ENCODE assay signal across 9 cellular contexts in genomic region chrX:47380268-47380667, GRCh38. TPM values are rescaled to one million over a fixed set of nuclear protein-coding genes. Genes with fewer than 3 reads are reported as not detected.
DNase-seq lines count a peak whose midpoint lies in the region; ATAC-seq and TF ChIP-seq lines count a peak whose summit lies in the region.
"Had no signal": no experiment of that assay in that cellular context is flagged by ENCODE, and none has a peak within 500 bp of the region (broad histone marks: within the 10 kb centered on the region; RNA-seq: fewer than 3 reads in every experiment).

No MANE protein-coding gene starts in this region.

- H3K36me3 ChIP-seq in CD4-positive, alpha-beta memory T cell (ENCODE audit: insufficient read depth, low read length), result no peaks in the 10 kb centered on the region
- H3K36me3 ChIP-seq in breast epithelium (no peaks in the 10 kb centered on the region), vagina (no peaks in the 10 kb centered on the region)

- peaks cover 9 to 21% (median 14%) of the 10 kb centered on the region in 4 donors for H3K4me1 Mint-ChIP-seq in CD4-positive, alpha-beta memory T cell

- peak; percentile 77 to 86 (median 84) for DNase-seq in CD4-positive, alpha-beta memory T cell
- peak; percentile 51 to 62 for DNase-seq in activated CD4-positive, alpha-beta T cell treated with anti-CD3 and anti-CD28 coated beads for 4 hours
- DNase-seq in breast epithelium (ENCODE audit: low spot score in 2 of 2) (peak in 1 of 2 donors; percentile 39), vagina (ENCODE audit: extremely low spot score in 2 of 2) (no peak), cerebellar cortex (ENCODE audit: low spot score) (no peak), RKO (ENCODE audit: low spot score) (no peak)
- peak; percentile 52 for DNase-seq in stimulated activated CD4-positive, alpha-beta T cell treated with anti-CD3 and anti-CD28 coated beads, Interleukin-1b, Interleukin-23, amount 100 ng/mL, for 48 hours

- no peak for TF ChIP-seq POLR2A in breast epithelium (IDR thresholded peaks at IDR 0.05)
- no peak for TF ChIP-seq POLR2A in vagina (IDR thresholded peaks at IDR 0.05)

- peak overlapping the region; percentile 72 to 85 (median 79) for H3K4me3 Mint-ChIP-seq in CD4-positive, alpha-beta memory T cell

- H3K27me3 Mint-ChIP-seq in CD4-positive, alpha-beta memory T cell, result no peaks in the 10 kb centered on the region

- peaks cover 0 to 3% (median 0%) of the 10 kb centered on the region in 8 donors for H3K9me3 Mint-ChIP-seq in CD4-positive, alpha-beta memory T cell

- TF ChIP-seq CTCF in breast epithelium (IDR thresholded peaks at IDR 0.05) (no peak), vagina (IDR thresholded peaks at IDR 0.05) (no peak)

- H3K27ac Mint-ChIP-seq in CD4-positive, alpha-beta memory T cell, result peak overlapping the region; percentile 75 to 93 (median 81)

- no peak overlapping the region for H3K27ac ChIP-seq in CD4-positive, alpha-beta memory T cell (ENCODE audit: low read depth, low read length)
- H3K27ac ChIP-seq in breast epithelium (peak overlapping the region in 1 of 2 donors; percentile 7), vagina (no peak overlapping the region)

- H3K4me1 ChIP-seq in CD4-positive, alpha-beta memory T cell (ENCODE audit: insufficient read depth, low read length), result peaks cover 18% of the 10 kb centered on the region
- no peaks in the 10 kb centered on the region for H3K4me1 ChIP-seq in breast epithelium
- no peaks in the 10 kb centered on the region for H3K4me1 ChIP-seq in vagina

- H3K4me3 ChIP-seq in CD4-positive, alpha-beta memory T cell (ENCODE audit: low read length in 2 of 2), result no peak overlapping the region
- H3K4me3 ChIP-seq in breast epithelium (peak overlapping the region in 2 of 3 donors; percentile 33 to 49), vagina (peak overlapping the region in 1 of 2 donors; percentile 16)

- POLR2A ChIA-PET in CD4-positive, alpha-beta memory T cell (lab: Charles Lee; ENCODE audit: partially characterized antibody), result interaction anchor here (1.0 to 1.4 kb wide), 3 partner anchors 147 to 189 kb away, joined by 3 to 7 read pairs (median 4); partner anchors contain the start of genes CDK16 and USP11

- no peaks in the 10 kb centered on the region for H3K9me3 ChIP-seq in CD4-positive, alpha-beta memory T cell (ENCODE audit: control insufficient read depth in 1 of 2, low read length in 2 of 2)
- H3K9me3 ChIP-seq in breast epithelium (no peaks in the 10 kb centered on the region), vagina (no peaks in the 10 kb centered on the region)

- no peak for ATAC-seq in HG03354 (IDR thresholded peaks at IDR 0.05; ENCODE audit: poor library complexity, severe bottlenecking, unreplicated experiment)
- ATAC-seq: Panc1 had no signal

- no peaks in the 10 kb centered on the region for H3K36me3 Mint-ChIP-seq in CD4-positive, alpha-beta memory T cell

- no peaks in the 10 kb centered on the region for H3K27me3 ChIP-seq in CD4-positive, alpha-beta memory T cell (ENCODE audit: insufficient read depth, low read length)
- peaks cover 0 to 3% of the 10 kb centered on the region in 2 donors for H3K27me3 ChIP-seq in breast epithelium
- H3K27me3 ChIP-seq in vagina, result no peaks in the 10 kb centered on the region

- intact Hi-C loops in CD4-positive, alpha-beta memory T cell (cut with micrococcal nuclease), result loop anchor here (5.0 to 10.0 kb wide), 3 partner anchors 68 to 275 kb away; partner anchors contain the start of genes ELK1, RBM10 and UXT
- intact Hi-C loops in breast epithelium (cut with DNase I; ENCODE audit: low total_unique reads), result no loop called here
- intact Hi-C loops in vagina (cut with DNase I), result no loop called here

- CTCF ChIA-PET in CD4-positive, alpha-beta memory T cell (lab: Charles Lee; ENCODE audit: partially characterized antibody), result no interaction called here

RNA-seq across cellular contexts. Expression of gene ZNF157, which starts 9.9 kb away (rescaled TPM):
- under 1 TPM; 0.87 to 1.00 TPM for total RNA-seq in CD4-positive, alpha-beta memory T cell
- polyA plus RNA-seq in CD4-positive, alpha-beta memory T cell, result under 1 TPM; 0.22 to 0.97 TPM
- under 1 TPM in 2 of 3 donors, not detected in 1; 0.29 to 0.33 TPM for total RNA-seq in breast epithelium
- not detected for total RNA-seq in vagina

Comparison
In these comparisons a context has a peak if more than half of its experiments do, and no peak if none do; other contexts are left out.
1. DNase-seq: peak in CD4-positive, alpha-beta memory T cell (5 of 5), activated CD4-positive, alpha-beta T cell treated with anti-CD3 and anti-CD28 coated beads for 4 hours (2 of 2) and stimulated activated CD4-positive, alpha-beta T cell treated with anti-CD3 and anti-CD28 coated beads, Interleukin-1b, Interleukin-23, amount 100 ng/mL, for 48 hours (single experiment); none in vagina (0 of 2), cerebellar cortex (single experiment) and RKO (single experiment).
2. H3K4me3 ChIP-seq: peak in breast epithelium (2 of 3); none in CD4-positive, alpha-beta memory T cell (0 of 2).